Comparison of ENCODE assay signal across 15 cellular contexts in genomic region chr18:54616220-54616848, GRCh38. TPM values are rescaled to one million over a fixed set of nuclear protein-coding genes. Genes with fewer than 3 reads are reported as not detected.
DNase-seq lines count a peak whose midpoint lies in the region; ATAC-seq lines count a peak whose summit lies in the region.
"Had no signal": no experiment of that assay in that cellular context is flagged by ENCODE, and none has a peak within 500 bp of the region (broad histone marks: within the 10 kb centered on the region; RNA-seq: fewer than 3 reads in every experiment).

No MANE protein-coding gene starts in this region.

- H3K9me3 ChIP-seq in Karpas-422 (ENCODE audit: low read length) (no peaks in the 10 kb centered on the region), T-helper 17 cell (ENCODE audit: control insufficient read depth, low read length, poor library complexity, severe bottlenecking) (no peaks in the 10 kb centered on the region)

- peak; percentile 42 for ATAC-seq in activated naive CD8-positive, alpha-beta T cell treated with anti-CD3 and anti-CD28 coated beads, Interleukin-2, amount 10 ng/mL, durations not matched to agents 7 days and 5 days (ENCODE audit: low read depth)
- ATAC-seq in HG02642 (IDR thresholded peaks at IDR 0.05; ENCODE audit: poor library complexity, unreplicated experiment) (peak; percentile 62), T-helper 17 cell (no peak)
- peak; percentile 31 to 47 for ATAC-seq in stimulated activated naive B cell treated with anti-CD40 and anti-IgM and Interleukin-4, amounts not matched to agents 10 μg/mL and 1 μg/mL and 100 μg/mL, for 72 hours (replicated peaks)
- ATAC-seq: activated CD4-positive, CD25-positive, alpha-beta regulatory T cell treated with anti-CD3 and anti-CD28 coated beads, Interleukin-2, amount 50 U/mL, for 24 hours; Panc1 had no signal

- H3K4me1 Mint-ChIP-seq in activated naive CD8-positive, alpha-beta T cell treated with anti-CD3 and anti-CD28 coated beads, Interleukin-2, amount 10 ng/mL, durations not matched to agents 7 days and 5 days: peaks cover 7% of the 10 kb centered on the region
- peaks cover 8% of the 10 kb centered on the region for H3K4me1 Mint-ChIP-seq in activated naive CD8-positive, alpha-beta T cell treated with anti-CD3 and anti-CD28 coated beads for 36 hours
- peaks cover 0 to 7% of the 10 kb centered on the region in 2 donors for H3K4me1 Mint-ChIP-seq in stimulated activated naive B cell treated with anti-CD40 and anti-IgM and Interleukin-4, amounts not matched to agents 10 μg/mL and 1 μg/mL and 100 μg/mL, for 72 hours
- peaks cover 0 to 1% of the 10 kb centered on the region in 2 donors for H3K4me1 Mint-ChIP-seq in immature natural killer cell
- H3K4me1 Mint-ChIP-seq in T-helper 17 cell: no peaks in the 10 kb centered on the region
- H3K4me1 Mint-ChIP-seq: nephron had no signal

- peaks cover 1% of the 10 kb centered on the region for H3K9me3 Mint-ChIP-seq in activated naive CD8-positive, alpha-beta T cell treated with anti-CD3 and anti-CD28 coated beads, Interleukin-2, amount 10 ng/mL, durations not matched to agents 7 days and 5 days
- no peaks in the 10 kb centered on the region for H3K9me3 Mint-ChIP-seq in activated naive CD8-positive, alpha-beta T cell treated with anti-CD3 and anti-CD28 coated beads for 36 hours
- H3K9me3 Mint-ChIP-seq in stimulated activated naive B cell treated with anti-CD40 and anti-IgM and Interleukin-4, amounts not matched to agents 10 μg/mL and 1 μg/mL and 100 μg/mL, for 72 hours: peaks cover 0 to 3% of the 10 kb centered on the region in 2 donors
- H3K9me3 Mint-ChIP-seq in immature natural killer cell: peaks cover 0 to 11% (median 2%) of the 10 kb centered on the region in 6 donors

- H3K4me3 ChIP-seq in Karpas-422 (ENCODE audit: low read length): no peak overlapping the region

- H3K4me3 Mint-ChIP-seq in activated naive CD8-positive, alpha-beta T cell treated with anti-CD3 and anti-CD28 coated beads, Interleukin-2, amount 10 ng/mL, durations not matched to agents 7 days and 5 days: no peak overlapping the region
- no peak overlapping the region for H3K4me3 Mint-ChIP-seq in activated naive CD8-positive, alpha-beta T cell treated with anti-CD3 and anti-CD28 coated beads for 36 hours
- no peak overlapping the region for H3K4me3 Mint-ChIP-seq in stimulated activated naive B cell treated with anti-CD40 and anti-IgM and Interleukin-4, amounts not matched to agents 10 μg/mL and 1 μg/mL and 100 μg/mL, for 72 hours
- H3K4me3 Mint-ChIP-seq in immature natural killer cell (no peak overlapping the region), T-helper 17 cell (no peak overlapping the region)
- H3K4me3 Mint-ChIP-seq: nephron had no signal

- no peak for DNase-seq in activated naive CD8-positive, alpha-beta T cell treated with anti-CD3 and anti-CD28 coated beads, Interleukin-2, amount 10 ng/mL, durations not matched to agents 7 days and 5 days
- DNase-seq in activated naive CD8-positive, alpha-beta T cell treated with anti-CD3 and anti-CD28 coated beads for 36 hours: no peak
- DNase-seq in Karpas-422 (no peak), immature natural killer cell (no peak), ACHN (no peak), T-helper 17 cell (no peak)
- DNase-seq in stimulated activated naive B cell treated with anti-CD40 and anti-IgM and Interleukin-4, amounts not matched to agents 10 μg/mL and 1 μg/mL and 100 μg/mL, for 72 hours: no peak
- DNase-seq: activated naive CD4-positive, alpha-beta T cell treated with anti-CD3 and anti-CD28 coated beads, Interleukin-2, amount 50 U/mL, for 16 hours; NCI-H1694 had no signal

- POLR2A ChIA-PET in activated naive CD8-positive, alpha-beta T cell treated with anti-CD3 and anti-CD28 coated beads, Interleukin-2, amount 10 ng/mL, durations not matched to agents 7 days and 5 days (lab: Charles Lee): no interaction called here

- H3K36me3 Mint-ChIP-seq in activated naive CD8-positive, alpha-beta T cell treated with anti-CD3 and anti-CD28 coated beads, Interleukin-2, amount 10 ng/mL, durations not matched to agents 7 days and 5 days: no peaks in the 10 kb centered on the region
- H3K36me3 Mint-ChIP-seq in activated naive CD8-positive, alpha-beta T cell treated with anti-CD3 and anti-CD28 coated beads for 36 hours: no peaks in the 10 kb centered on the region
- no peaks in the 10 kb centered on the region for H3K36me3 Mint-ChIP-seq in stimulated activated naive B cell treated with anti-CD40 and anti-IgM and Interleukin-4, amounts not matched to agents 10 μg/mL and 1 μg/mL and 100 μg/mL, for 72 hours
- H3K36me3 Mint-ChIP-seq in immature natural killer cell: peaks cover 0 to 6% (median 0%) of the 10 kb centered on the region in 3 donors
- no peaks in the 10 kb centered on the region for H3K36me3 Mint-ChIP-seq in T-helper 17 cell (ENCODE audit: low read depth)

- no peak overlapping the region for H3K4me2 ChIP-seq in Karpas-422 (ENCODE audit: low read depth, low read length, poor library complexity, severe bottlenecking)

- no peak overlapping the region for H3K27ac ChIP-seq in Karpas-422 (ENCODE audit: low read length)

- H3K9ac ChIP-seq in Karpas-422 (ENCODE audit: low read length): no peak overlapping the region

- H3K27me3 Mint-ChIP-seq in activated naive CD8-positive, alpha-beta T cell treated with anti-CD3 and anti-CD28 coated beads, Interleukin-2, amount 10 ng/mL, durations not matched to agents 7 days and 5 days: no peaks in the 10 kb centered on the region
- H3K27me3 Mint-ChIP-seq in activated naive CD8-positive, alpha-beta T cell treated with anti-CD3 and anti-CD28 coated beads for 36 hours: no peaks in the 10 kb centered on the region
- peaks cover 0 to 5% of the 10 kb centered on the region in 2 donors for H3K27me3 Mint-ChIP-seq in stimulated activated naive B cell treated with anti-CD40 and anti-IgM and Interleukin-4, amounts not matched to agents 10 μg/mL and 1 μg/mL and 100 μg/mL, for 72 hours
- H3K27me3 Mint-ChIP-seq in immature natural killer cell (ENCODE audit: low read depth in 3 of 3) (peaks cover 0 to 4% (median 2%) of the 10 kb centered on the region in 3 donors), T-helper 17 cell (no peaks in the 10 kb centered on the region)

- H3K27me3 ChIP-seq in Karpas-422 (ENCODE audit: low read length): no peaks in the 10 kb centered on the region

- no peak overlapping the region for H3K27ac Mint-ChIP-seq in activated naive CD8-positive, alpha-beta T cell treated with anti-CD3 and anti-CD28 coated beads, Interleukin-2, amount 10 ng/mL, durations not matched to agents 7 days and 5 days
- no peak overlapping the region for H3K27ac Mint-ChIP-seq in activated naive CD8-positive, alpha-beta T cell treated with anti-CD3 and anti-CD28 coated beads for 36 hours
- H3K27ac Mint-ChIP-seq in stimulated activated naive B cell treated with anti-CD40 and anti-IgM and Interleukin-4, amounts not matched to agents 10 μg/mL and 1 μg/mL and 100 μg/mL, for 72 hours: no peak overlapping the region
- H3K27ac Mint-ChIP-seq in immature natural killer cell: no peak overlapping the region
- no peak overlapping the region for H3K27ac Mint-ChIP-seq in T-helper 17 cell
- H3K27ac Mint-ChIP-seq: nephron had no signal

- in situ Hi-C loops in ACHN (cut with HindIII; ENCODE audit: low pct_ligation_motif_present, low pct_unique_long_range_greater_than_20kb, low sequenced_read_pairs): no loop called here

- H3K9me2 ChIP-seq in Karpas-422 (replicated peaks; ENCODE audit: insufficient read depth, low read length): no peaks in the 10 kb centered on the region

- H3K4me1 ChIP-seq in Karpas-422 (ENCODE audit: low read length): peaks cover 9% of the 10 kb centered on the region

- H4K20me1 ChIP-seq in Karpas-422 (ENCODE audit: insufficient read depth, low read depth, low read length): no peaks in the 10 kb centered on the region

- no peaks in the 10 kb centered on the region for H3K79me2 ChIP-seq in Karpas-422 (ENCODE audit: low read length)

- H2AFZ ChIP-seq in Karpas-422 (ENCODE audit: low read length): peak overlapping the region; percentile 48

- no peaks in the 10 kb centered on the region for H3K36me3 ChIP-seq in Karpas-422 (ENCODE audit: insufficient read depth, low read length)

RNA-seq across cellular contexts. Expression of gene DYNAP, which starts 25.3 kb away (rescaled TPM):
- not detected for total RNA-seq in activated naive CD8-positive, alpha-beta T cell treated with anti-CD3 and anti-CD28 coated beads, Interleukin-2, amount 10 ng/mL, durations not matched to agents 7 days and 5 days
- not detected for total RNA-seq in activated naive CD8-positive, alpha-beta T cell treated with anti-CD3 and anti-CD28 coated beads for 36 hours
- not detected in 2 replicates for total RNA-seq in Karpas-422 (2014; rRNA removed; shearing (Covaris generic); ENCODE audit: low replicate concordance)
- polyA plus RNA-seq in immature natural killer cell: not detected
- total RNA-seq in T-helper 17 cell: not detected
- total RNA-seq: subcutaneous adipose tissue had no signal
- polyA plus RNA-seq: AG04450 had no signal
